21 cellular contexts compared by ENCODE assay signal in the genomic region with DNA sequence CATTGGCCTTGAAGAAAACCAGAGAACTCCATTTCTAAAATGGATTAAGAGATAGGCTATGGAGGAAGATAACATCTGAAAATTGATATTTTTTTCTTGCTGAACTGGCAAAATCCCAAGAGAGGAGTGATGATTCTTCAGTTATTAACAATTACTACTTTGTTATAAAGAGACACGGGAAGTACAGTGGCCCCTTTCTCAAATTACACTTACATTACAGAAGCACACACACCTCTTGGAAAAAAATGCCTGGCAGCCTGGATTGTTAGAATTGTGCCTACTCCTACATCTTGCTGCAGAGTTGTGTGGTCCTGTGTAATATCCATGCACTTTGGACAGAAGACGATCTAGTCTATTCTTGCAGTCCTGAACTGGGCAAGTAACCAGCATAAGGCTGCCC.
"Had no signal": no experiment of that assay in that cellular context is flagged by ENCODE, and none has a peak within 500 bp of the region (broad histone marks: within the 10 kb centered on the region; RNA-seq: fewer than 3 reads in every experiment).

No MANE protein-coding gene starts in this region.

- H3K9me3 ChIP-seq: ovary, right lobe of liver, testis, upper lobe of right lung had no signal

- H3K36me3 ChIP-seq: neural progenitor cell, ovary, right lobe of liver, upper lobe of right lung had no signal

- H3K4me3 ChIP-seq: lung, neural progenitor cell, ovary, right lobe of liver, smooth muscle cell, testis, upper lobe of right lung had no signal

- DNase-seq: activated CD4-positive, alpha-beta T cell treated with anti-CD3 and anti-CD28 coated beads, Interleukin-2, amount 10 ng/mL, durations not matched to agents 24 days and 14 days; activated CD8-positive, alpha-beta T cell treated with anti-CD3 and anti-CD28 coated beads, Interleukin-2, amount 10 ng/mL, durations not matched to agents 7 days and 5 days; activated naive CD4-positive, alpha-beta T cell treated with anti-CD3 and anti-CD28 coated beads for 36 hours; activated naive CD8-positive, alpha-beta T cell treated with anti-CD3 and anti-CD28 coated beads, Interleukin-2, amount 50 U/mL, for 24 hours; activated T-cell treated with anti-CD3 and anti-CD28 coated beads, Interleukin-2, amount 50 U/mL, for 24 hours; anterior cingulate cortex; central memory CD4-positive, alpha-beta T cell; endodermal cell; foreskin fibroblast; glutamatergic neuron; ovary; right lobe of liver; stimulated activated CD4-positive, alpha-beta T cell treated with anti-CD3 and anti-CD28 coated beads, Interleukin-4, amount 100 ng/mL, for 24 hours; T1000; testis; upper lobe of right lung had no signal

- ATAC-seq: activated CD8-positive, alpha-beta T cell treated with anti-CD3 and anti-CD28 coated beads, Interleukin-2, amount 10 ng/mL, durations not matched to agents 7 days and 5 days; activated naive CD8-positive, alpha-beta T cell treated with anti-CD3 and anti-CD28 coated beads, Interleukin-2, amount 50 U/mL, for 24 hours; left lobe of liver; right lobe of liver; stimulated activated memory B cell treated with anti-CD40 and anti-IgM and Interleukin-4, amounts not matched to agents 10 μg/mL and 1 μg/mL and 100 μg/mL, for 72 hours; upper lobe of right lung had no signal
